In the genomic region with DNA sequence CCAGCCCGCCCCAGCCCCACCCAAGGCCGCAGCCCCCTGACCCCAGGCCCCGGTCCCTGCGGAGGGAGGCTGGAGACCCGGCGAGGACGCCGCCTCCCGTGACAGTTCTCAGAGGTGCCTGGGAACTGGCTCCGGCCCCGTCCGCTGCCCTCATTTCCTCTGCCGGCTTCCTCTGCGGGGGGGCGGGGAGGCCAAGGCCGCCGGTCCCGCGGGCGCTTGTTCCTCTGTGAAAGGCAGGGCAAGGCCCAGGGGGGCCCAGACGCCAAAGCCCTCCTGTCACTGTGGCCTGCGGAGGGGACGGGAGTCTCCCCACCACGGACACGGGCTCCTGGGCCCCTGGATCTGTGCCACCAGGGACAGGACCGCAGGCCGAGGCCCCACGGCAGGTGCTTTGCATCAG, we compare ENCODE assay signal across 12 cellular contexts. TPM values are rescaled to one million over a fixed set of nuclear protein-coding genes. Genes with fewer than 3 reads are reported as not detected.
DNase-seq lines count a peak whose midpoint lies in the region; ATAC-seq and TF ChIP-seq lines count a peak whose summit lies in the region.
"Had no signal": no experiment of that assay in that cellular context is flagged by ENCODE, and none has a peak within 500 bp of the region (broad histone marks: within the 10 kb centered on the region; RNA-seq: fewer than 3 reads in every experiment).

No MANE protein-coding gene starts in this region.

- no peak overlapping the region for H3K4me2 ChIP-seq in hepatocyte

- peaks cover 7 to 17% of the 10 kb centered on the region in 2 donors for H3K4me1 ChIP-seq in adrenal gland (replicated peaks in 1 of 2)
- H3K4me1 ChIP-seq in right cardiac atrium (ENCODE audit: control insufficient read depth, insufficient read depth, low read length), result no peaks in the 10 kb centered on the region
- H3K4me1 ChIP-seq in hepatocyte (ENCODE audit: insufficient read depth), result peaks cover 10% of the 10 kb centered on the region

- H3K79me2 ChIP-seq in hepatocyte, result no peaks in the 10 kb centered on the region

- WGBS in adrenal gland, 4 donors, result 10 to 50% (median 14%) methylated on average over 2 to 28 of the region's 28 CpGs
- 27% methylated on average over 28 of the region's 28 CpGs for WGBS in right cardiac atrium
- 88% methylated on average over 24 of the region's 28 CpGs for WGBS in hepatocyte (ENCODE audit: low lambda C conversion rate, missing lambda C conversion rate)

- peak overlapping the region in 2 of 4 donors; percentile 26 to 55 for H3K4me3 ChIP-seq in adrenal gland
- peak overlapping the region; percentile 9 for H3K4me3 ChIP-seq in right cardiac atrium (ENCODE audit: low read length)
- no peak overlapping the region for H3K4me3 ChIP-seq in hepatocyte

- no peaks in the 10 kb centered on the region for H3K36me3 ChIP-seq in adrenal gland (replicated peaks in 1 of 2)
- H3K36me3 ChIP-seq in hepatocyte (replicated peaks; ENCODE audit: insufficient read depth, low read depth), result no peaks in the 10 kb centered on the region

- no peak overlapping the region for H2AFZ ChIP-seq in hepatocyte

- no peak for TF ChIP-seq POLR2A in adrenal gland (IDR thresholded peaks at IDR 0.05)

- ATAC-seq in right cardiac atrium (peak; percentile 17 to 66), sciatic nerve (peak; percentile 21), GM21717 (IDR thresholded peaks at IDR 0.05; ENCODE audit: unreplicated experiment) (no peak)
- ATAC-seq: activated CD4-positive, CD25-positive, alpha-beta regulatory T cell treated with anti-CD3 and anti-CD28 coated beads, Interleukin-2, amount 50 U/mL, for 24 hours had no signal

- H3K9me2 ChIP-seq in hepatocyte (replicated peaks; ENCODE audit: insufficient read depth), result no peaks in the 10 kb centered on the region

- intact Hi-C loops in adrenal gland (cut with DNase I), result no loop called here
- intact Hi-C loops in right cardiac atrium (cut with DNase I), result no loop called here
- intact Hi-C loops in sciatic nerve (cut with DNase I), result no loop called here

- no peaks in the 10 kb centered on the region for H4K20me1 ChIP-seq in hepatocyte (ENCODE audit: insufficient read depth, poor library complexity, severe bottlenecking)

- H3K27me3 ChIP-seq in adrenal gland (peaks cover 2% of the 10 kb centered on the region), right cardiac atrium (ENCODE audit: control insufficient read depth, insufficient read depth) (no peaks in the 10 kb centered on the region), hepatocyte (no peaks in the 10 kb centered on the region)

- TF ChIP-seq CTCF in adrenal gland (IDR thresholded peaks at IDR 0.05) (no peak), hepatocyte (IDR thresholded peaks at IDR 0.05; ENCODE audit: poor library complexity) (no peak)

- peak; percentile 11 for DNase-seq in GF-D8 (lab: John Stamatoyannopoulos, UW)
- DNase-seq in adrenal gland, result peak; percentile 42 to 75 (median 69)
- DNase-seq in right cardiac atrium, result peak; percentile 61 to 84 (median 84)
- DNase-seq in sciatic nerve (ENCODE audit: low spot score), result no peak
- no peak for DNase-seq in central memory CD4-positive, alpha-beta T cell
- no peak for DNase-seq in hepatocyte (ENCODE audit: low spot score)
- no peak for DNase-seq in stimulated activated CD4-positive, alpha-beta T cell treated with anti-CD3 and anti-CD28 coated beads, Interleukin-4, amount 100 ng/mL, for 24 hours
- DNase-seq: activated gamma-delta T cell, H7 had no signal

- H3K9me3 ChIP-seq in adrenal gland (replicated peaks in 1 of 3), result no peaks in the 10 kb centered on the region
- no peaks in the 10 kb centered on the region for H3K9me3 ChIP-seq in right cardiac atrium (ENCODE audit: control insufficient read depth, low read length)
- no peaks in the 10 kb centered on the region for H3K9me3 ChIP-seq in hepatocyte (ENCODE audit: low read depth)

- peak overlapping the region in 2 of 5 donors; percentile 30 to 66 for H3K27ac ChIP-seq in adrenal gland
- no peak overlapping the region for H3K27ac ChIP-seq in right cardiac atrium (ENCODE audit: low read length)
- H3K27ac ChIP-seq in hepatocyte, result no peak overlapping the region

RNA-seq across cellular contexts. Expression of a gene that starts 5.0 kb away (rescaled TPM):
- total RNA-seq in adrenal gland (not detected), right cardiac atrium (not detected), sciatic nerve (not detected), hepatocyte (not detected in 2 replicates)
- polyA plus RNA-seq in adrenal gland (not detected), right cardiac atrium (not detected), hepatocyte (0.15 TPM in 1 of 2 replicates, not detected in the other)
- total RNA-seq: H7, skeletal muscle tissue had no signal

RNA-seq across cellular contexts. Expression of a gene that starts 5.7 kb away (rescaled TPM):
- total RNA-seq in adrenal gland (10 to 100 TPM in 4 of 8 donors, 1 to 10 TPM in 4; 3.7 to 17.0 (median 9.9) TPM), right cardiac atrium (10 to 100 TPM in 3 of 4 donors, 1 to 10 TPM in 1; 8.6 to 15.4 (median 12.6) TPM), sciatic nerve (440 TPM), hepatocyte (5.7 and 6.7 TPM in 2 replicates)
- polyA plus RNA-seq in adrenal gland (10 to 100 TPM in 2 of 3 donors, under 1 TPM in 1; 0.73 to 23.3 (median 10.6) TPM), right cardiac atrium (10.4 TPM), hepatocyte (5.4 and 6.3 TPM in 2 replicates)

Comparison
In these comparisons a context has a peak if more than half of its experiments do, and no peak if none do; other contexts are left out.
1. DNase-seq: peak in GF-D8 (single experiment), adrenal gland (7 of 7) and right cardiac atrium (3 of 3); none in sciatic nerve (single experiment), central memory CD4-positive, alpha-beta T cell (single experiment), hepatocyte (single experiment) and stimulated activated CD4-positive, alpha-beta T cell treated with anti-CD3 and anti-CD28 coated beads, Interleukin-4, amount 100 ng/mL, for 24 hours (single experiment).
2. RNA of a gene that starts 5.7 kb away (total RNA-seq): 440 TPM in sciatic nerve (single experiment); 8.6 to 15.4 TPM in right cardiac atrium, 3.7 to 17.0 TPM in adrenal gland and 5.7 to 6.7 TPM in hepatocyte; every median in the first group is over 10 times any median in the second.